ENCODE assay signal across 9 cellular contexts in the genomic region with DNA sequence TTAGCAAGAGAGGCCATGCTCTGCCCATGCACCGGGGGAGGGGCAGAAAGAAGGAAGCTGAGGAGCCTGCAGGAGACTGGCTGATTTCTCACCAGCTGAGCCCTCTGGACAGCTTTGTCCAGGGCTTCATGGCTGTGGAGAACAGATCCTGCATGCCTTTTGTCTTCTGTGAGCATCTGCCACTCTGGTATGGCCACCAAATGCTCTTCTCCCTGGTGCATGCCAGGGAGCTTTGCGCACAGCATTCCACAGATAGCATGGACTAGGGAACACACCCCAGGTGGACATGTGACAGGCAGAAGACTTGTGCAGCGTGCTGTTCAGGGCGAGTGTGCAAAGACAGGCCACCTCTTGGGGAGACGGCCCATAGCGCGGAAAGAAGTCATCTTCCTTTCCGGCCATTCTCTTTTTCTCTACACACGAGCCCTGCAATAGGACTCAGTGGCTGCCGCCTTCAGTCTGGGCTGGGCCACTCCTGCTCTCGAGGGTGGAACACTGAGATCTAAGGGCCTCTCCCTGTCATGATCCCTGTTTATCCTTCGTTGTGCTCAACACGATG. TPM values are rescaled to one million over a fixed set of nuclear protein-coding genes. Genes with fewer than 3 reads are reported as not detected.
A peak's percentile ranks its signal among the peaks of the same experiment; 100 is the strongest.
DNase-seq lines count a peak whose midpoint lies in the region; ATAC-seq, FAIRE-seq and TF ChIP-seq lines count a peak whose summit lies in the region.
"Had no signal": no experiment of that assay in that cellular context is flagged by ENCODE, and none has a peak within 500 bp of the region (broad histone marks: within the 10 kb centered on the region; RNA-seq: fewer than 3 reads in every experiment).

No MANE protein-coding gene starts in this region.

- H3K27me3 Mint-ChIP-seq in GM23338 (ENCODE audit: insufficient read depth, low read depth, poor library complexity) = peaks cover 11% of the 10 kb centered on the region
- peaks cover 5% of the 10 kb centered on the region for H3K27me3 Mint-ChIP-seq in T-helper 2 cell treated with Interferon-gamma antibody and Interleukin-4, amounts not matched to agents 5 μg/mL and 100 μg/mL, for 36 hours (ENCODE audit: low read depth)

- H3K4me1 ChIP-seq in GM23338 (ENCODE audit: insufficient read depth) (peaks cover 16% of the 10 kb centered on the region), keratinocyte (ENCODE audit: control insufficient read depth, extremely low read depth, insufficient read depth, low read length) (peaks cover 4% of the 10 kb centered on the region)

- TF ChIP-seq CTCF in GM23338 (conservative IDR thresholded peaks at IDR 0.05; ENCODE audit: low read depth in 2 of 2) (no peak), keratinocyte (optimal IDR thresholded peaks at IDR 0.05 in 1 of 3, IDR thresholded peaks at IDR 0.05 in 1 of 3, conservative IDR thresholded peaks at IDR 0.05 in 1 of 3; ENCODE audit: extremely low read depth in 1 of 3, insufficient read depth in 2 of 3, low read length in 3 of 3) (no peak), retinal pigment epithelial cell (conservative IDR thresholded peaks at IDR 0.05; ENCODE audit: low read depth, low read length) (no peak)

- no peaks in the 10 kb centered on the region for H3K79me2 ChIP-seq in GM23338 (replicated peaks; ENCODE audit: insufficient read depth)
- no peaks in the 10 kb centered on the region for H3K79me2 ChIP-seq in keratinocyte (ENCODE audit: control insufficient read depth, insufficient read depth, low read length)

- H3K36me3 ChIP-seq in GM23338 (ENCODE audit: insufficient read depth) (no peaks in the 10 kb centered on the region), keratinocyte (ENCODE audit: control insufficient read depth in 2 of 2, extremely low read depth in 1 of 2, insufficient read depth in 2 of 2, low read length in 2 of 2) (no peaks in the 10 kb centered on the region)

- peaks cover 53% of the 10 kb centered on the region for H3K4me1 Mint-ChIP-seq in GM23338
- peaks cover 25% of the 10 kb centered on the region for H3K4me1 Mint-ChIP-seq in T-helper 2 cell treated with Interferon-gamma antibody and Interleukin-4, amounts not matched to agents 5 μg/mL and 100 μg/mL, for 36 hours (ENCODE audit: low read depth)

- no peak for FAIRE-seq in keratinocyte (lab: Jason Lieb, UNC)

- H2AFZ ChIP-seq in GM23338 = no peak overlapping the region
- H2AFZ ChIP-seq in keratinocyte (ENCODE audit: control insufficient read depth, low read length) = no peak overlapping the region

- H4K20me1 ChIP-seq in GM23338 (replicated peaks; ENCODE audit: insufficient read depth) (no peaks in the 10 kb centered on the region), keratinocyte (ENCODE audit: control insufficient read depth, extremely low read depth, insufficient read depth, low read length) (no peaks in the 10 kb centered on the region)

- H3K9ac ChIP-seq in keratinocyte (ENCODE audit: control insufficient read depth, extremely low read depth, insufficient read depth, low read length) = no peak overlapping the region

- H3F3A ChIP-seq in GM23338 (replicated peaks; ENCODE audit: low read depth) = no peaks in the 10 kb centered on the region

- ATAC-seq in GM23338 = peak; percentile 20
- no peak for ATAC-seq in stimulated activated naive CD8-positive, alpha-beta T cell treated with anti-CD3 and anti-CD28 coated beads, Interleukin-15, Interleukin-2, amounts not matched to agents 100 U/mL and 50 U/mL, for 24 hours

- dilution Hi-C loops in keratinocyte (cut with MboI; ENCODE audit: extremely low pct_ligation_motif_present, low sequenced_read_pairs) = no loop called here

- H3K27ac ChIP-seq in GM23338 (ENCODE audit: low read depth) (no peak overlapping the region), keratinocyte (ENCODE audit: control insufficient read depth, insufficient read depth, low read length) (no peak overlapping the region)

- no peaks in the 10 kb centered on the region; the same call in 2 of the 3 replicates for H3K9me3 Mint-ChIP-seq in GM23338
- no peaks in the 10 kb centered on the region for H3K9me3 Mint-ChIP-seq in T-helper 2 cell treated with Interferon-gamma antibody and Interleukin-4, amounts not matched to agents 5 μg/mL and 100 μg/mL, for 36 hours

- H3K27ac Mint-ChIP-seq in GM23338 = peak overlapping the region; percentile 16; the same call in 1 of the 2 replicates
- no peak overlapping the region for H3K27ac Mint-ChIP-seq in T-helper 2 cell treated with Interferon-gamma antibody and Interleukin-4, amounts not matched to agents 5 μg/mL and 100 μg/mL, for 36 hours

- peaks cover 12% of the 10 kb centered on the region; the same call in 1 of the 2 replicates for H3K9me2 ChIP-seq in GM23338 (ENCODE audit: insufficient read depth)

- 0 out of 3 replicates have a peak overlapping the region, but pooled peaks have one; percentile 4 for H3K4me3 Mint-ChIP-seq in GM23338
- H3K4me3 Mint-ChIP-seq in T-helper 2 cell treated with Interferon-gamma antibody and Interleukin-4, amounts not matched to agents 5 μg/mL and 100 μg/mL, for 36 hours = no peak overlapping the region

- DNase-seq in GM23338 (ENCODE audit: low spot score) (no peak), astrocyte of the hippocampus (ENCODE audit: low read depth, low spot score) (peak; percentile 26), keratinocyte (ENCODE audit: low read depth, low spot score) (no peak), retinal pigment epithelial cell (ENCODE audit: low read depth) (no peak), iPS-NIHi7 (ENCODE audit: extremely low spot score) (no peak), NCI-H2029 treated with DMSO at 0.1 percent for 48 hours (lab: John Stamatoyannopoulos, UW) (no peak)
- DNase-seq in stimulated activated naive CD8-positive, alpha-beta T cell treated with anti-CD3 and anti-CD28 coated beads, Interleukin-15, Interleukin-2, amounts not matched to agents 100 U/mL and 50 U/mL, for 24 hours = no peak
- DNase-seq in T-helper 2 cell treated with Interferon-gamma antibody and Interleukin-4, amounts not matched to agents 5 μg/mL and 100 μg/mL, for 36 hours (ENCODE audit: low spot score) = no peak
- DNase-seq: activated CD4-positive, alpha-beta T cell treated with anti-CD3 and anti-CD28 coated beads for 4 hours had no signal

- no peaks in the 10 kb centered on the region for H3K9me3 ChIP-seq in keratinocyte (ENCODE audit: control insufficient read depth, low read depth, low read length)

- no peaks in the 10 kb centered on the region; the same call in 2 of the 3 replicates for H3K36me3 Mint-ChIP-seq in GM23338 (ENCODE audit: low read depth)
- no peaks in the 10 kb centered on the region for H3K36me3 Mint-ChIP-seq in T-helper 2 cell treated with Interferon-gamma antibody and Interleukin-4, amounts not matched to agents 5 μg/mL and 100 μg/mL, for 36 hours (ENCODE audit: low read depth)

- peak overlapping the region; percentile 27; the same call in 1 of the 2 replicates for H3K4me2 ChIP-seq in GM23338
- H3K4me2 ChIP-seq in keratinocyte (ENCODE audit: control insufficient read depth, extremely low read depth, insufficient read depth, low read depth, low read length) = peak overlapping the region; percentile 22

- H3K4me3 ChIP-seq in GM23338 = no peak overlapping the region
- no peak overlapping the region for H3K4me3 ChIP-seq in keratinocyte (ENCODE audit: control insufficient read depth in 2 of 3, extremely low read depth in 1 of 3, insufficient read depth in 2 of 3, low read depth in 1 of 3, low read length in 3 of 3)
- peak overlapping the region; percentile 28 for H3K4me3 ChIP-seq in retinal pigment epithelial cell (ENCODE audit: low read length)

- H3K9me1 ChIP-seq in keratinocyte (ENCODE audit: control insufficient read depth, extremely low read depth, insufficient read depth, low read length) = no peaks in the 10 kb centered on the region

- no peaks in the 10 kb centered on the region for H3K27me3 ChIP-seq in GM23338 (ENCODE audit: insufficient read depth)
- peaks cover 13% of the 10 kb centered on the region for H3K27me3 ChIP-seq in keratinocyte (ENCODE audit: control insufficient read depth, extremely low read depth, insufficient read depth, low read length)

TF ChIP-seq in GM23338, 12 proteins besides CTCF, POLR2A, EP300 and RAD21 (continues in another document):
- TF ChIP-seq ZNF331 (CRISPR knock-in tag; IDR thresholded peaks at IDR 0.05; ENCODE audit: low read depth) = no peak

RNA-seq across cellular contexts. Expression of gene GADD45G, which starts 56.7 kb away (rescaled TPM):
- 12.7 and 15.8 TPM in 2 replicates for total RNA-seq in GM23338 (2014; rRNA removed; shearing (Covaris generic))
- 24.1 TPM in 2 replicates for polyA plus RNA-seq in GM23338 (2016; fragmentation: Nextera tagmentation; extraction: Ambion mirVana)
- polyA plus RNA-seq in keratinocyte = 0.05 to 0.27 TPM in 2 of 3 replicates, not detected in the other
- polyA plus RNA-seq in keratinocyte (2011; ENCODE audit: low read depth) = 0.84 TPM
- polyA plus RNA-seq in keratinocyte (2011; cell fraction: cytosol; rRNA removed) = not detected in 2 replicates
- polyA plus RNA-seq in keratinocyte (2011; cell fraction: nucleus; rRNA removed) = not detected in 2 replicates
- 2.9 TPM in 1 of 2 replicates, not detected in the other for polyA plus RNA-seq in keratinocyte (2012; ENCODE audit: low replicate concordance)
- polyA minus RNA-seq in keratinocyte = not detected in 3 replicates
- polyA minus RNA-seq in keratinocyte (2011; cell fraction: cytosol; rRNA and poly(A)+ RNA removed) = not detected
- polyA minus RNA-seq in keratinocyte (2011; cell fraction: nucleus; rRNA and poly(A)+ RNA removed) = not detected in 2 replicates
